ENCODE assay signal across 8 cellular contexts in genomic region chr15:48177383-48177874, GRCh38. TPM values are rescaled to one million over a fixed set of nuclear protein-coding genes. Genes with fewer than 3 reads are reported as not detected.
DNase-seq lines count a peak whose midpoint lies in the region; ATAC-seq and TF ChIP-seq lines count a peak whose summit lies in the region.

No MANE protein-coding gene starts in this region.

- peaks cover 9% of the 10 kb centered on the region for H3K27me3 Mint-ChIP-seq in CD4-positive, alpha-beta T cell

- peak; percentile 60 for ATAC-seq in CD4-positive, alpha-beta T cell (ENCODE audit: poor library complexity)
- ATAC-seq in GM18873 (IDR thresholded peaks at IDR 0.05; ENCODE audit: low FRiP score, unreplicated experiment) (peak; percentile 48), HG03095 (IDR thresholded peaks at IDR 0.05; ENCODE audit: unreplicated experiment) (peak; percentile 66)

- peaks cover 11% of the 10 kb centered on the region for H3K36me3 Mint-ChIP-seq in CD4-positive, alpha-beta T cell (ENCODE audit: low read depth)

- peak overlapping the region; percentile 58 for H3K4me3 ChIP-seq in astrocyte of the spinal cord (ENCODE audit: low read depth, low read length)
- H3K4me3 ChIP-seq in sigmoid colon, result peak overlapping the region; percentile 61 to 75 (median 68)

- TF ChIP-seq POLR2A in sigmoid colon (IDR thresholded peaks at IDR 0.05), result no peak

- no peaks in the 10 kb centered on the region for H3K36me3 ChIP-seq in sigmoid colon

- peak overlapping the region; percentile 99 for H3K4me3 Mint-ChIP-seq in CD4-positive, alpha-beta T cell

- no peak for TF ChIP-seq CTCF in CD4-positive, alpha-beta T cell (IDR thresholded peaks at IDR 0.05)
- no peak for TF ChIP-seq CTCF in astrocyte of the spinal cord (IDR thresholded peaks at IDR 0.05; ENCODE audit: low read depth, low read length)
- TF ChIP-seq CTCF in sigmoid colon (IDR thresholded peaks at IDR 0.05), result no peak

- CTCF ChIA-PET in CD4-positive, alpha-beta T cell (lab: Charles Lee), result no interaction called here

- peaks cover 0 to 14% (median 2%) of the 10 kb centered on the region in 4 donors for H3K4me1 ChIP-seq in sigmoid colon

- intact Hi-C loops in CD4-positive, alpha-beta T cell (cut with DNase I, micrococcal nuclease), result no loop called here
- intact Hi-C loops in sigmoid colon (cut with DNase I), result loop anchor here (5.0 kb wide), 1 partner anchor 155 kb away; the partner anchor contains the start of gene DUT

- H3K4me1 Mint-ChIP-seq in CD4-positive, alpha-beta T cell (ENCODE audit: low read depth), result peaks cover 31% of the 10 kb centered on the region

- TF ChIP-seq EP300 in sigmoid colon (IDR thresholded peaks at IDR 0.05), result no peak

- in situ Hi-C loops in astrocyte of the spinal cord (cut with HindIII; ENCODE audit: low sequenced_read_pairs), result no loop called here

- H3K9me3 Mint-ChIP-seq in CD4-positive, alpha-beta T cell, result no peaks in the 10 kb centered on the region

- no peaks in the 10 kb centered on the region for H3K9me3 ChIP-seq in CD4-positive, alpha-beta T cell (ENCODE audit: control insufficient read depth, low read length)
- H3K9me3 ChIP-seq in sigmoid colon, result no peaks in the 10 kb centered on the region

- POLR2A ChIA-PET in CD4-positive, alpha-beta T cell (lab: Charles Lee), result interaction anchor here (0.8 to 2.2 kb wide), 4 partner anchors 9 to 1443 kb away, joined by 3 to 10 read pairs (median 5); partner anchors contain the start of genes DTWD1, DUT and FAM227B

- peak overlapping the region; percentile 87 for H3K27ac Mint-ChIP-seq in CD4-positive, alpha-beta T cell

- H3K27me3 ChIP-seq in CD4-positive, alpha-beta T cell (ENCODE audit: control insufficient read depth, insufficient read depth, low read length), result peaks cover 5% of the 10 kb centered on the region
- no peaks in the 10 kb centered on the region for H3K27me3 ChIP-seq in sigmoid colon

- H3K27ac ChIP-seq in CD4-positive, alpha-beta T cell (ENCODE audit: low read depth, low read length), result no peak overlapping the region
- peak overlapping the region; percentile 84 to 94 (median 90) for H3K27ac ChIP-seq in sigmoid colon

- WGBS in sigmoid colon, 2 donors, result 2 to 3% methylated on average over 15 of the region's 15 CpGs

- DNase-seq in CD4-positive, alpha-beta T cell, result peak in 2 of 10 experiments; percentile 0 to 2
- peak; percentile 48 for DNase-seq in NCI-H345 treated with DMSO at 0.1 percent for 48 hours (lab: John Stamatoyannopoulos, UW; ENCODE audit: unreplicated experiment)
- peak; percentile 80 for DNase-seq in astrocyte of the spinal cord (ENCODE audit: low read depth, low spot score)
- DNase-seq in hippocampal formation (lab: John Stamatoyannopoulos, UW), result peak; percentile 0 to 66
- DNase-seq in sigmoid colon, result no peak
- no peak for DNase-seq in NOMO-1 treated with DMSO at 0.1 percent for 48 hours (lab: John Stamatoyannopoulos, UW; ENCODE audit: unreplicated experiment)

RNA-seq across cellular contexts. Expression of gene MYEF2, which starts 0.7 kb away (rescaled TPM):
- total RNA-seq in CD4-positive, alpha-beta T cell, result 10 to 100 TPM; 19.3 to 24.7 TPM
- 10 to 100 TPM; 21.8 to 80.4 (median 47.0) TPM for total RNA-seq in sigmoid colon
- 1 to 10 TPM; 2.4 to 8.6 (median 3.2) TPM for polyA plus RNA-seq in sigmoid colon

RNA-seq across cellular contexts. Expression of gene CTXN2, which starts 14.0 kb away (rescaled TPM):
- total RNA-seq in CD4-positive, alpha-beta T cell, result not detected
- under 1 TPM in 2 of 4 donors, not detected in 2; 0.16 to 0.27 TPM for total RNA-seq in sigmoid colon
- under 1 TPM in 1 of 3 donors, not detected in 2; 0.13 TPM for polyA plus RNA-seq in sigmoid colon

RNA-seq across cellular contexts. Expression of gene SLC12A1, which starts 28.7 kb away (rescaled TPM):
- total RNA-seq in CD4-positive, alpha-beta T cell, result not detected
- not detected for total RNA-seq in sigmoid colon
- polyA plus RNA-seq in sigmoid colon, result under 1 TPM in 1 of 3 donors, not detected in 2; 0.03 TPM

RNA-seq across cellular contexts. Expression of gene SLC24A5, which starts 56.6 kb away (rescaled TPM):
- total RNA-seq in CD4-positive, alpha-beta T cell, result not detected
- total RNA-seq in sigmoid colon, result under 1 TPM in 1 of 4 donors, not detected in 3; 0.36 TPM
- polyA plus RNA-seq in sigmoid colon, result not detected

Comparison
In these comparisons a context has a peak if more than half of its experiments do, and no peak if none do; other contexts are left out.
1. DNase-seq: peak in NCI-H345 treated with DMSO at 0.1 percent for 48 hours (single experiment), astrocyte of the spinal cord (single experiment) and hippocampal formation (2 of 2); none in sigmoid colon (single experiment) and NOMO-1 treated with DMSO at 0.1 percent for 48 hours (single experiment).
2. Peak in every context shown above with its lines, with median percentiles within 50 percentile points of each other: ATAC-seq.